In the genomic region with DNA sequence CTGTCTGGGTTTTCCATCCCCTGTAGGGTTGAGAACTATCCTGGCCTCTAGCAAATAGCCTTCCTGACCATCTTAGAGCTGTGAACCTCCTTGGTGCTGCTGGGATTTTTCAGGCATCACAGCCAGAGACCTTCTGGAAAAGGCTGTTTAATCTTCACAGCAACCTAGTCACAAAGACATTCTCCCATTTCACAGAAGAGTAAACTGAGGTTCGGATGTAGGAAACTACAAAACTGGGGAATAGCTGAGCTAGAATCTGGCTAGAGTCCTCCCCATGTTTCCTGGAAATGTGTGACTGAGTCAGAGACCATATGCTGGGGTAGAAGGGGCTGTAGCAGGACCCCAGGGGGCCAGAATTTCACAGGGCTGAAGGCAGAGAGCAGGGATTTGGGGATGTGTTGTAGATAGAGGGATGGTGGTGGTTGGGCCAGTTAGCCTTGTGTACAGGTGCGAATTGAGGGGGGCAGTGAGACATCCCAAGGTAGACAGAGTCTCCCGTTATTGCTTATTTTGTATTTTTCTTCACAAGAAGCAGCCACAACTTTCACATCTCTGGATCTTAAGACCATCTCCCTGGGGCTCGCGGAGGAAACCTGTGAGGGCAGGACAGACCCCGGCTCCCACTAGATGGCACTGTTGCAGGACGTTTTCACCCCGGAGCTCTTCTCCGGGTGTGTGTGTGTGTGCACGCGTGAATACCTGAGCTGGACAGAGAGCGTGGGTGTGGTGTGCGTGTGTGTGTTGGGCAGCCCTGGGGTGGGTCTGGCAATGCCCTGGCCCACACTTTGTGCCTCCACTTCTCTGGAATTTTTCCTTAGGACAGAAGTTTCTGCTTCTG, we compare ENCODE assay signal across 1 cellular context.
TF ChIP-seq lines count a peak whose summit lies in the region.

No MANE protein-coding gene starts in this region.

TF ChIP-seq in K562, 482 proteins besides CTCF, POLR2A, EP300 and RAD21 (continued from another document and continues in another):
- TF ChIP-seq BCOR (IDR thresholded peaks at IDR 0.05) (peak; percentile 98), ZNF217 (CRISPR knock-in tag; IDR thresholded peaks at IDR 0.05) (no peak), ZNF696 (CRISPR knock-in tag; conservative IDR thresholded peaks at IDR 0.05) (no peak), ZNF347 (CRISPR knock-in tag; IDR thresholded peaks at IDR 0.05; ENCODE audit: low read depth) (no peak), STAG1 (CRISPR knock-in tag; IDR thresholded peaks at IDR 0.05; ENCODE audit: borderline replicate concordance) (peak; percentile 65; the same call in 1 of the 2 replicates), ZNF316 (IDR thresholded peaks at IDR 0.05) (0 out of 2 replicates have a peak, but pooled peaks have one; percentile 24), GTF2E2 (tag; IDR thresholded peaks at IDR 0.05) (no peak), MAFK (IDR thresholded peaks at IDR 0.05; ENCODE audit: low read length) (no peak), KAT8 (IDR thresholded peaks at IDR 0.05; ENCODE audit: low read depth) (no peak), NCOR1 (IDR thresholded peaks at IDR 0.05) (no peak), CHD2 (IDR thresholded peaks at IDR 0.05; ENCODE audit: low read depth, low read length) (no peak), RBM15 (IDR thresholded peaks at IDR 0.05; ENCODE audit: insufficient read depth, low read length) (no peak), TOE1 (IDR thresholded peaks at IDR 0.05; ENCODE audit: borderline replicate concordance) (no peak), TOE1 (CRISPR knock-in tag; IDR thresholded peaks at IDR 0.05; ENCODE audit: borderline replicate concordance, low read depth) (no peak), ZSCAN32 (CRISPR knock-in tag; IDR thresholded peaks at IDR 0.05) (no peak), BHLHE40 (IDR thresholded peaks at IDR 0.05; ENCODE audit: low read length) (peak; percentile 43; the same call in 1 of the 2 replicates), SRSF1 (IDR thresholded peaks at IDR 0.05; ENCODE audit: low read depth, low read length) (no peak), ZNF263 (CRISPR knock-in tag; IDR thresholded peaks at IDR 0.05; ENCODE audit: borderline replicate concordance) (no peak; the same call in 1 of the 2 replicates), ETV5 (CRISPR knock-in tag; IDR thresholded peaks at IDR 0.05; ENCODE audit: low read depth) (0 out of 2 replicates have a peak, but pooled peaks have one; percentile 36), TAF9B (IDR thresholded peaks at IDR 0.05; ENCODE audit: partially characterized antibody) (no peak), PTBP1 (IDR thresholded peaks at IDR 0.05; ENCODE audit: low read depth, low read length) (no peak), ZNF764 (CRISPR knock-in tag; IDR thresholded peaks at IDR 0.05; ENCODE audit: low read depth) (no peak), CTBP1 (IDR thresholded peaks at IDR 0.05; ENCODE audit: borderline replicate concordance) (0 out of 2 replicates have a peak, but pooled peaks have one; percentile 43), GMEB1 (CRISPR knock-in tag; IDR thresholded peaks at IDR 0.05) (no peak), ARID2 (IDR thresholded peaks at IDR 0.05) (peak; percentile 55; the same call in 1 of the 2 replicates), MTA2 (IDR thresholded peaks at IDR 0.05; ENCODE audit: low read depth) (no peak), ZSCAN29 (IDR thresholded peaks at IDR 0.05) (no peak), MAZ (CRISPR knock-in tag; conservative IDR thresholded peaks at IDR 0.05 in 1 of 2, IDR thresholded peaks at IDR 0.05 in 1 of 2) (peak in 1 of 2 experiments; percentile 60; a peak in 2 of 4 replicates), MTF1 (CRISPR knock-in tag; IDR thresholded peaks at IDR 0.05; ENCODE audit: borderline replicate concordance) (no peak), MEF2A (IDR thresholded peaks at IDR 0.05; ENCODE audit: control insufficient read depth, low read depth, low read length) (no peak), RBFOX2 (IDR thresholded peaks at IDR 0.05; ENCODE audit: low read depth, low read length) (no peak), RUNX1 (IDR thresholded peaks at IDR 0.05; ENCODE audit: low read depth) (no peak), GATA2 (CRISPR knock-in tag; IDR thresholded peaks at IDR 0.05) (no peak), POLR2B (IDR thresholded peaks at IDR 0.05; ENCODE audit: low read depth, partially characterized antibody) (no peak), SMARCB1 (IDR thresholded peaks at IDR 0.05; ENCODE audit: insufficient read length, low read depth) (no peak), HDAC1 (IDR thresholded peaks at IDR 0.05) (no peak), CBX1 (IDR thresholded peaks at IDR 0.05; ENCODE audit: low read depth) (peak; percentile 65; the same call in 1 of the 2 replicates), SREBF1 (IDR thresholded peaks at IDR 0.05; ENCODE audit: borderline replicate concordance, low read depth, low read length) (no peak), ID3 (CRISPR knock-in tag; IDR thresholded peaks at IDR 0.05) (no peak), ID3 (tag; IDR thresholded peaks at IDR 0.05) (no peak), MYC (IDR thresholded peaks at IDR 0.05; ENCODE audit: low read depth, low read length) (peak; percentile 28; the same call in 1 of the 2 replicates), MYC (CRISPR knock-in tag; IDR thresholded peaks at IDR 0.05; ENCODE audit: borderline replicate concordance, low read depth) (no peak), SMARCA5 (IDR thresholded peaks at IDR 0.05) (peak; percentile 85), GABPB1 (CRISPR knock-in tag; IDR thresholded peaks at IDR 0.05) (no peak), ZBTB43 (CRISPR knock-in tag; IDR thresholded peaks at IDR 0.05) (no peak), SMAD3 (CRISPR knock-in tag; conservative IDR thresholded peaks at IDR 0.05) (no peak), U2AF2 (optimal IDR thresholded peaks at IDR 0.05; ENCODE audit: low read depth, low read length) (no peak), MXI1 (IDR thresholded peaks at IDR 0.05; ENCODE audit: low read depth, low read length) (no peak), PURB (CRISPR knock-in tag; IDR thresholded peaks at IDR 0.05; ENCODE audit: low read depth) (no peak)
- TF ChIP-seq, protein P1, sequence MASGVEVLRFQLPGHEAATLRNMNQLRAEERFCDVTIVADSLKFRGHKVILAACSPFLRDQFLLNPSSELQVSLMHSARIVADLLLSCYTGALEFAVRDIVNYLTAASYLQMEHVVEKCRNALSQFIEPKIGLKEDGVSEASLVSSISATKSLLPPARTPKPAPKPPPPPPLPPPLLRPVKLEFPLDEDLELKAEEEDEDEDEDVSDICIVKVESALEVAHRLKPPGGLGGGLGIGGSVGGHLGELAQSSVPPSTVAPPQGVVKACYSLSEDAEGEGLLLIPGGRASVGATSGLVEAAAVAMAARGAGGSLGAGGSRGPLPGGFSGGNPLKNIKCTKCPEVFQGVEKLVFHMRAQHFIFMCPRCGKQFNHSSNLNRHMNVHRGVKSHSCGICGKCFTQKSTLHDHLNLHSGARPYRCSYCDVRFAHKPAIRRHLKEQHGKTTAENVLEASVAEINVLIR (CRISPR knock-in tag; IDR thresholded peaks at IDR 0.05) = no peak
- TF ChIP-seq, protein P2, sequence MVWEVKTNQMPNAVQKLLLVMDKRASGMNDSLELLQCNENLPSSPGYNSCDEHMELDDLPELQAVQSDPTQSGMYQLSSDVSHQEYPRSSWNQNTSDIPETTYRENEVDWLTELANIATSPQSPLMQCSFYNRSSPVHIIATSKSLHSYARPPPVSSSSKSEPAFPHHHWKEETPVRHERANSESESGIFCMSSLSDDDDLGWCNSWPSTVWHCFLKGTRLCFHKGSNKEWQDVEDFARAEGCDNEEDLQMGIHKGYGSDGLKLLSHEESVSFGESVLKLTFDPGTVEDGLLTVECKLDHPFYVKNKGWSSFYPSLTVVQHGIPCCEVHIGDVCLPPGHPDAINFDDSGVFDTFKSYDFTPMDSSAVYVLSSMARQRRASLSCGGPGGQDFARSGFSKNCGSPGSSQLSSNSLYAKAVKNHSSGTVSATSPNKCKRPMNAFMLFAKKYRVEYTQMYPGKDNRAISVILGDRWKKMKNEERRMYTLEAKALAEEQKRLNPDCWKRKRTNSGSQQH (CRISPR knock-in tag; IDR thresholded peaks at IDR 0.05) = no peak
- TF ChIP-seq, protein P3, sequence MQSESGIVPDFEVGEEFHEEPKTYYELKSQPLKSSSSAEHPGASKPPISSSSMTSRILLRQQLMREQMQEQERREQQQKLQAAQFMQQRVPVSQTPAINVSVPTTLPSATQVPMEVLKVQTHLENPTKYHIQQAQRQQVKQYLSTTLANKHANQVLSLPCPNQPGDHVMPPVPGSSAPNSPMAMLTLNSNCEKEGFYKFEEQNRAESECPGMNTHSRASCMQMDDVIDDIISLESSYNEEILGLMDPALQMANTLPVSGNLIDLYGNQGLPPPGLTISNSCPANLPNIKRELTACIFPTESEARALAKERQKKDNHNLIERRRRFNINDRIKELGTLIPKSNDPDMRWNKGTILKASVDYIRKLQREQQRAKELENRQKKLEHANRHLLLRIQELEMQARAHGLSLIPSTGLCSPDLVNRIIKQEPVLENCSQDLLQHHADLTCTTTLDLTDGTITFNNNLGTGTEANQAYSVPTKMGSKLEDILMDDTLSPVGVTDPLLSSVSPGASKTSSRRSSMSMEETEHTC (IDR thresholded peaks at IDR 0.05) = no peak
- TF ChIP-seq, protein P4, sequence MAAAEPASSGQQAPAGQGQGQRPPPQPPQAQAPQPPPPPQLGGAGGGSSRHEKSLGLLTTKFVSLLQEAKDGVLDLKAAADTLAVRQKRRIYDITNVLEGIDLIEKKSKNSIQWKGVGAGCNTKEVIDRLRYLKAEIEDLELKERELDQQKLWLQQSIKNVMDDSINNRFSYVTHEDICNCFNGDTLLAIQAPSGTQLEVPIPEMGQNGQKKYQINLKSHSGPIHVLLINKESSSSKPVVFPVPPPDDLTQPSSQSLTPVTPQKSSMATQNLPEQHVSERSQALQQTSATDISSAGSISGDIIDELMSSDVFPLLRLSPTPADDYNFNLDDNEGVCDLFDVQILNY (CRISPR knock-in tag; IDR thresholded peaks at IDR 0.05) = no peak
- TF ChIP-seq, protein P5, sequence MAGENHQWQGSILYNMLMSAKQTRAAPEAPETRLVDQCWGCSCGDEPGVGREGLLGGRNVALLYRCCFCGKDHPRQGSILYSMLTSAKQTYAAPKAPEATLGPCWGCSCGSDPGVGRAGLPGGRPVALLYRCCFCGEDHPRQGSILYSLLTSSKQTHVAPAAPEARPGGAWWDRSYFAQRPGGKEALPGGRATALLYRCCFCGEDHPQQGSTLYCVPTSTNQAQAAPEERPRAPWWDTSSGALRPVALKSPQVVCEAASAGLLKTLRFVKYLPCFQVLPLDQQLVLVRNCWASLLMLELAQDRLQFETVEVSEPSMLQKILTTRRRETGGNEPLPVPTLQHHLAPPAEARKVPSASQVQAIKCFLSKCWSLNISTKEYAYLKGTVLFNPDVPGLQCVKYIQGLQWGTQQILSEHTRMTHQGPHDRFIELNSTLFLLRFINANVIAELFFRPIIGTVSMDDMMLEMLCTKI (IDR thresholded peaks at IDR 0.05; ENCODE audit: partially characterized antibody) = no peak
- TF ChIP-seq, protein P6, sequence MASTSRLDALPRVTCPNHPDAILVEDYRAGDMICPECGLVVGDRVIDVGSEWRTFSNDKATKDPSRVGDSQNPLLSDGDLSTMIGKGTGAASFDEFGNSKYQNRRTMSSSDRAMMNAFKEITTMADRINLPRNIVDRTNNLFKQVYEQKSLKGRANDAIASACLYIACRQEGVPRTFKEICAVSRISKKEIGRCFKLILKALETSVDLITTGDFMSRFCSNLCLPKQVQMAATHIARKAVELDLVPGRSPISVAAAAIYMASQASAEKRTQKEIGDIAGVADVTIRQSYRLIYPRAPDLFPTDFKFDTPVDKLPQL (IDR thresholded peaks at IDR 0.05; ENCODE audit: extremely low read depth, insufficient read length) = no peak
- TF ChIP-seq, protein P7, sequence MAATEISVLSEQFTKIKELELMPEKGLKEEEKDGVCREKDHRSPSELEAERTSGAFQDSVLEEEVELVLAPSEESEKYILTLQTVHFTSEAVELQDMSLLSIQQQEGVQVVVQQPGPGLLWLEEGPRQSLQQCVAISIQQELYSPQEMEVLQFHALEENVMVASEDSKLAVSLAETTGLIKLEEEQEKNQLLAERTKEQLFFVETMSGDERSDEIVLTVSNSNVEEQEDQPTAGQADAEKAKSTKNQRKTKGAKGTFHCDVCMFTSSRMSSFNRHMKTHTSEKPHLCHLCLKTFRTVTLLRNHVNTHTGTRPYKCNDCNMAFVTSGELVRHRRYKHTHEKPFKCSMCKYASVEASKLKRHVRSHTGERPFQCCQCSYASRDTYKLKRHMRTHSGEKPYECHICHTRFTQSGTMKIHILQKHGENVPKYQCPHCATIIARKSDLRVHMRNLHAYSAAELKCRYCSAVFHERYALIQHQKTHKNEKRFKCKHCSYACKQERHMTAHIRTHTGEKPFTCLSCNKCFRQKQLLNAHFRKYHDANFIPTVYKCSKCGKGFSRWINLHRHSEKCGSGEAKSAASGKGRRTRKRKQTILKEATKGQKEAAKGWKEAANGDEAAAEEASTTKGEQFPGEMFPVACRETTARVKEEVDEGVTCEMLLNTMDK (IDR thresholded peaks at IDR 0.05; ENCODE audit: borderline replicate concordance, insufficient read depth, low read depth, low read length, poor library complexity, severe bottlenecking) = no peak
- TF ChIP-seq, protein P8, sequence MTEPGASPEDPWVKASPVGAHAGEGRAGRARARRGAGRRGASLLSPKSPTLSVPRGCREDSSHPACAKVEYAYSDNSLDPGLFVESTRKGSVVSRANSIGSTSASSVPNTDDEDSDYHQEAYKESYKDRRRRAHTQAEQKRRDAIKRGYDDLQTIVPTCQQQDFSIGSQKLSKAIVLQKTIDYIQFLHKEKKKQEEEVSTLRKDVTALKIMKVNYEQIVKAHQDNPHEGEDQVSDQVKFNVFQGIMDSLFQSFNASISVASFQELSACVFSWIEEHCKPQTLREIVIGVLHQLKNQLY (CRISPR knock-in tag; conservative IDR thresholded peaks at IDR 0.05) = no peak
